8 cellular contexts compared by ENCODE assay signal in the genomic region with DNA sequence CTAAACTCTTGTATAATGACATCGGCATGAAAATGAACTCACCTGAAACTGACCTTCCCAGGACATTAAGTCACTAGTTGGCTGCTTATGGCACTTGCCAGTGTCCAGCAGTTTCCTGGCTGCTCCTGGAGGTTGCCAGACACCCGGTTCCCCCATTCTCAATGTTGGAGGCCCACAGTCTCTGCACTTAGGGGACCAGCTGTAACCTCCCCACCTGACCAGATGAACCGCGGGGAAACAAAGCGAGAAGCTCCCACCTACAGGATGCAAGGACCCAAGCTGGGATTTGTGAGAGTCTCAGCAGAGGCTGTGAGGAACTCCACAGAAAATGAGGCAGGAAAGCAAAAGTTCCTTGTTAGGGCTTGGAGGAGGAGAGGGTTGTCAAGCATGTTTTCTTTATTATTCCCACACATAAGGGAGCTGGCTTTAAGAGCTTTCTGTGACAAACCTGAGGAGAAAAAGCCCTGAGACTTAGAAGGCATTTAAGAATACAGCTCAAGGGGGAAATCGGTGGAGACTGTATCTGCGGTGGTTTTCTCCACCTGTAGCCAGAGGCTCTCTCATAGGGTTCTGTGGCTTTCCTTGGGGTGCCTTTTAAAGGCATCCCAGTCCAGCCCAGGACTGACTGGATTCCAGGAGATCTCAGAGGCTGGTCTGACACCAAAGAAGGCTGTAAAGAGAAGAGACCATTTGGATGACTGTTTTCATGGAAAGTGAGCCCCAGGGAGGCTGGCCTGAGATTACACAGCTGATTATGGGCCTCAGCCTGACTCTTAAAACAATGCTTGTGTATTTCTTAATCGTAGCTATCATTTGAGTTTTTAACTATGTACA. TPM values are rescaled to one million over a fixed set of nuclear protein-coding genes. Genes with fewer than 3 reads are reported as not detected.
DNase-seq lines count a peak whose midpoint lies in the region; ATAC-seq, FAIRE-seq and TF ChIP-seq lines count a peak whose summit lies in the region.

No MANE protein-coding gene starts in this region.

- CTCF ChIA-PET in Caco-2 (lab: Charles Lee), result interaction anchor here (0.6 to 2.2 kb wide), 21 partner anchors 10 to 594 kb away, joined by 3 to 17 read pairs (median 5); partner anchors contain the start of gene APH1B
- CTCF ChIA-PET in PC-3 (lab: Charles Lee), result interaction anchor here (0.5 to 0.8 kb wide), 4 partner anchors 33 to 304 kb away, joined by 3 to 4 read pairs (median 4); no protein-coding TSS in a partner anchor
- CTCF ChIA-PET in endothelial cell of umbilical vein (lab: Charles Lee), result interaction anchor here (0.6 to 5.5 kb wide), 49 partner anchors 10 to 357 kb away, joined by 3 to 52 read pairs (median 5); partner anchors contain the start of genes APH1B and RPS27L

- intact Hi-C loops in Caco-2 (cut with micrococcal nuclease; ENCODE audit: unreplicated experiment), result loop anchor here (10.0 kb wide), 1 partner anchor 358 kb away; no protein-coding TSS in a partner anchor
- intact Hi-C loops in PC-3 (cut with micrococcal nuclease), result loop anchor here (5.0 kb wide), 3 partner anchors 110 to 265 kb away; partner anchors contain the start of gene RPS27L
- intact Hi-C loops in endothelial cell of umbilical vein (cut with micrococcal nuclease), result no loop called here
- intact Hi-C loops in ovary (cut with DNase I), result loop anchor here (5.0 to 10.0 kb wide), 4 partner anchors 45 to 202 kb away; partner anchors contain the start of gene RPS27L (in 1 of the 4)

- FAIRE-seq in endothelial cell of umbilical vein (lab: Jason Lieb, UNC) (no peak), H54 (lab: Jason Lieb, UNC) (no peak)

- H3K9me3 Mint-ChIP-seq in Caco-2 (ENCODE audit: unreplicated experiment), result no peaks in the 10 kb centered on the region

- dilution Hi-C loops in endothelial cell of umbilical vein (cut with MboI; ENCODE audit: extremely low pct_ligation_motif_present, low sequenced_read_pairs), result no loop called here

- H3K79me2 ChIP-seq in PC-3 (ENCODE audit: low read length) (peaks cover 64% of the 10 kb centered on the region), endothelial cell of umbilical vein (ENCODE audit: control insufficient read depth, insufficient read depth, low read length) (peaks cover 85% of the 10 kb centered on the region)

- POLR2A ChIA-PET in Caco-2 (lab: Charles Lee) (interaction anchor here (0.5 to 2.1 kb wide), 6 partner anchors 8 to 265 kb away, joined by 3 to 9 read pairs (median 4); no protein-coding TSS in a partner anchor), PC-3 (lab: Charles Lee; ENCODE audit: unreplicated experiment) (interaction anchor here (0.6 kb wide), 1 partner anchor 260 kb away, joined by 10 read pairs; no protein-coding TSS in a partner anchor), endothelial cell of umbilical vein (lab: Charles Lee) (interaction anchor here (0.8 to 6.6 kb wide), 9 partner anchors 16 to 265 kb away, joined by 3 to 70 read pairs (median 7); partner anchors contain the start of gene RPS27L)

- H4K20me1 ChIP-seq in PC-3 (ENCODE audit: low read length) (no peaks in the 10 kb centered on the region), endothelial cell of umbilical vein (replicated peaks; ENCODE audit: control insufficient read depth, extremely low read depth, insufficient read depth, low read length) (no peaks in the 10 kb centered on the region)

- peaks cover 95% of the 10 kb centered on the region for H3K36me3 Mint-ChIP-seq in Caco-2 (ENCODE audit: insufficient read depth, unreplicated experiment)

- H3K4me1 Mint-ChIP-seq in Caco-2 (ENCODE audit: low read depth, unreplicated experiment), result peaks cover 50% of the 10 kb centered on the region

- TF ChIP-seq EP300 in ovary (IDR thresholded peaks at IDR 0.05), result no peak

- H3K4me3 Mint-ChIP-seq in Caco-2 (ENCODE audit: unreplicated experiment), result peak overlapping the region; percentile 90

- H3K9me3 ChIP-seq in Caco-2 (no peaks in the 10 kb centered on the region), PC-3 (ENCODE audit: low read length) (no peaks in the 10 kb centered on the region), endothelial cell of umbilical vein (replicated peaks; ENCODE audit: control insufficient read depth, insufficient read depth, low read length) (no peaks in the 10 kb centered on the region), ovary (no peaks in the 10 kb centered on the region)

- H3K4me1 ChIP-seq in Caco-2, result peaks cover 53% of the 10 kb centered on the region
- peaks cover 64% of the 10 kb centered on the region for H3K4me1 ChIP-seq in PC-3 (ENCODE audit: insufficient read depth, low read length)
- H3K4me1 ChIP-seq in endothelial cell of umbilical vein (ENCODE audit: control insufficient read depth, extremely low read depth, insufficient read depth, low read length), result peaks cover 70% of the 10 kb centered on the region
- H3K4me1 ChIP-seq in ovary (ENCODE audit: insufficient read depth), result peaks cover 12% of the 10 kb centered on the region

- H3K27me3 ChIP-seq in Caco-2 (replicated peaks; ENCODE audit: control insufficient read depth, insufficient read depth, low read length) (no peaks in the 10 kb centered on the region), PC-3 (ENCODE audit: low read length) (no peaks in the 10 kb centered on the region), endothelial cell of umbilical vein (ENCODE audit: control insufficient read depth in 2 of 2, insufficient read depth in 2 of 2, low read length in 2 of 2) (no peaks in the 10 kb centered on the region), ovary (no peaks in the 10 kb centered on the region)

- H3K4me2 ChIP-seq in PC-3 (ENCODE audit: low read length) (peak overlapping the region; percentile 91), endothelial cell of umbilical vein (ENCODE audit: insufficient read depth, low read length) (peak overlapping the region; percentile 96)

- H3K4me3 ChIP-seq in Caco-2 (ENCODE audit: low read depth, low read length) (no peak overlapping the region), PC-3 (ENCODE audit: low read length) (peak overlapping the region; percentile 81), endothelial cell of umbilical vein (replicated peaks in 1 of 3; ENCODE audit: insufficient read depth in 1 of 3, low read depth in 1 of 3, low read length in 3 of 3) (peak overlapping the region in 2 of 3 experiments; percentile 87 to 95), ovary (peak overlapping the region; percentile 93)

- no peaks in the 10 kb centered on the region for H3K27me3 Mint-ChIP-seq in Caco-2 (ENCODE audit: insufficient read depth, unreplicated experiment)

- no peaks in the 10 kb centered on the region for H3F3A ChIP-seq in PC-3 (ENCODE audit: low read length, unreplicated experiment)

- no peaks in the 10 kb centered on the region for H3K9me2 ChIP-seq in PC-3 (replicated peaks; ENCODE audit: low read length)

- H3K27ac Mint-ChIP-seq in Caco-2 (ENCODE audit: unreplicated experiment), result peak overlapping the region; percentile 90

- DNase-seq in Caco-2 (no peak), PC-3 (no peak), endothelial cell of umbilical vein (ENCODE audit: low read depth, low spot score) (peak; percentile 40), ovary (no peak), ecto neural progenitor cell (ENCODE audit: low spot score) (no peak), H54 (ENCODE audit: insufficient read length, low spot score) (no peak), NCI-H524 (lab: John Stamatoyannopoulos, UW) (no peak)

- TF ChIP-seq CTCF in Caco-2 (IDR thresholded peaks at IDR 0.05; ENCODE audit: insufficient read depth in 1 of 2, low read depth in 1 of 2, low read length in 1 of 2, severe bottlenecking in 1 of 2, unreplicated experiment in 1 of 2) (no peak), PC-3 (conservative IDR thresholded peaks at IDR 0.05; ENCODE audit: low read depth, low read length) (no peak), endothelial cell of umbilical vein (IDR thresholded peaks at IDR 0.05; ENCODE audit: extremely low read depth in 1 of 2, insufficient read depth in 1 of 2, low read depth in 1 of 2, low read length in 2 of 2) (no peak), ovary (IDR thresholded peaks at IDR 0.05) (no peak)

- peak overlapping the region; percentile 82; the same call in 1 of the 2 replicates for H3K9ac ChIP-seq in PC-3 (ENCODE audit: low read length)
- H3K9ac ChIP-seq in endothelial cell of umbilical vein (replicated peaks; ENCODE audit: extremely low read depth, insufficient read depth, low read length), result peak overlapping the region; percentile 46

- 49 to 58% (median 51%) methylated on average over 8 of the region's 8 CpGs for WGBS in ovary, 3 donors

- H3K27ac ChIP-seq in PC-3 (ENCODE audit: low read length), result peak overlapping the region; percentile 89; the same call in 1 of the 2 replicates
- peak overlapping the region; percentile 68 for H3K27ac ChIP-seq in endothelial cell of umbilical vein (ENCODE audit: insufficient read depth, low read depth, low read length)
- no peak overlapping the region for H3K27ac ChIP-seq in ovary

- BruUV-seq in Caco-2 (replicated peaks; lab: Mats Ljungman, UMichigan) (no TSS peak), PC-3 (replicated peaks; lab: Mats Ljungman, UMichigan) (TSS peak; percentile 13), endothelial cell of umbilical vein (replicated peaks; lab: Mats Ljungman, UMichigan) (no TSS peak)

- no peaks in the 10 kb centered on the region for H3K9me1 ChIP-seq in endothelial cell of umbilical vein (replicated peaks; ENCODE audit: control insufficient read depth, extremely low read depth, insufficient read depth, low read length)

- TF ChIP-seq POLR2A in endothelial cell of umbilical vein (IDR thresholded peaks at IDR 0.05; ENCODE audit: low read depth, low read length) (peak; percentile 44), ovary (IDR thresholded peaks at IDR 0.05) (no peak), H54 (IDR thresholded peaks at IDR 0.05; ENCODE audit: low read depth, low read length) (no peak)

- no peak for ATAC-seq in PC-3
- no peak for ATAC-seq in GM19324 (IDR thresholded peaks at IDR 0.05; ENCODE audit: low FRiP score, unreplicated experiment)

- H3K36me3 ChIP-seq in Caco-2 (ENCODE audit: control insufficient read depth, insufficient read depth, low read length) (no peaks in the 10 kb centered on the region), PC-3 (ENCODE audit: low read depth, low read length) (no peaks in the 10 kb centered on the region), endothelial cell of umbilical vein (ENCODE audit: control insufficient read depth in 2 of 2, extremely low read depth in 1 of 2, insufficient read depth in 2 of 2, low read length in 2 of 2) (peaks cover 2 to 8% of the 10 kb centered on the region in 2 experiments), ovary (no peaks in the 10 kb centered on the region)

- H2AFZ ChIP-seq in PC-3 (ENCODE audit: low read length), result peak overlapping the region; percentile 56; the same call in 1 of the 2 replicates
- H2AFZ ChIP-seq in endothelial cell of umbilical vein (ENCODE audit: low read depth, low read length), result no peak overlapping the region

RNA-seq across cellular contexts. Expression of gene TPM1, which starts 4.6 kb away (rescaled TPM):
- total RNA-seq in Caco-2 (2022) (193 and 209 TPM in 2 replicates), PC-3 (2014; rRNA removed) (127 and 156 TPM in 2 replicates), endothelial cell of umbilical vein (558 and 678 TPM in 2 replicates), ovary (100 to 1,000 TPM; 204 to 695 (median 319) TPM)
- polyA plus RNA-seq in endothelial cell of umbilical vein (518 and 528 TPM in 2 replicates), ovary (100 to 1,000 TPM; 332 to 676 TPM)
- polyA plus RNA-seq in endothelial cell of umbilical vein (2011; cell fraction: cytosol; rRNA removed), result 740 and 824 TPM in 2 replicates
- 2,079 and 2,156 TPM in 2 replicates for polyA plus RNA-seq in endothelial cell of umbilical vein (2011; cell fraction: nucleus; rRNA removed)
- 679 and 811 TPM in 2 replicates for polyA plus RNA-seq in endothelial cell of umbilical vein (2012)
- polyA minus RNA-seq in endothelial cell of umbilical vein, result 828 and 932 TPM in 2 replicates
- polyA minus RNA-seq in endothelial cell of umbilical vein (2011; cell fraction: cytosol; rRNA and poly(A)+ RNA removed), result 30.8 TPM
- 2,251 and 2,264 TPM in 2 replicates for polyA minus RNA-seq in endothelial cell of umbilical vein (2011; cell fraction: nucleus; rRNA and poly(A)+ RNA removed)

Comparison
In these comparisons a context has a peak if more than half of its experiments do, and no peak if none do; other contexts are left out.
1. H3K27ac ChIP-seq: peak in PC-3 (single experiment) and endothelial cell of umbilical vein (single experiment); none in ovary (0 of 2).